ENCODE assay signal across 9 cellular contexts in genomic region chr2:217790195-217790594, GRCh38.
DNase-seq lines count a peak whose midpoint lies in the region; ATAC-seq, FAIRE-seq and TF ChIP-seq lines count a peak whose summit lies in the region.
"Had no signal": no experiment of that assay in that cellular context is flagged by ENCODE, and none has a peak within 500 bp of the region (broad histone marks: within the 10 kb centered on the region; RNA-seq: fewer than 3 reads in every experiment).

No MANE protein-coding gene starts in this region.

- no peak for TF ChIP-seq CTCF in D721Med (IDR thresholded peaks at IDR 0.05; ENCODE audit: insufficient read depth, missing control alignments)

- no peaks in the 10 kb centered on the region for H3K27me3 ChIP-seq in effector memory CD4-positive, alpha-beta T cell (replicated peaks; ENCODE audit: control insufficient read depth, insufficient read depth, low read length, poor library complexity, severe bottlenecking)

- peaks cover 30% of the 10 kb centered on the region for H3K4me1 Mint-ChIP-seq in stimulated activated memory B cell treated with anti-CD40 and anti-IgM and Interleukin-4, amounts not matched to agents 10 μg/mL and 1 μg/mL and 100 μg/mL, for 72 hours

- no peak overlapping the region for H3K27ac ChIP-seq in effector memory CD4-positive, alpha-beta T cell (ENCODE audit: insufficient read depth, low read length, poor library complexity, severe bottlenecking)
- H3K27ac ChIP-seq: cardiac muscle cell had no signal

- ATAC-seq in GM21529 (IDR thresholded peaks at IDR 0.05; ENCODE audit: unreplicated experiment), result peak; percentile 61
- peak; percentile 62 for ATAC-seq in stimulated activated memory B cell treated with anti-CD40 and anti-IgM and Interleukin-4, amounts not matched to agents 10 μg/mL and 1 μg/mL and 100 μg/mL, for 72 hours

- H3K9me3 ChIP-seq in effector memory CD4-positive, alpha-beta T cell (ENCODE audit: control insufficient read depth, low read length), result no peaks in the 10 kb centered on the region

- no peaks in the 10 kb centered on the region for H3K27me3 Mint-ChIP-seq in stimulated activated memory B cell treated with anti-CD40 and anti-IgM and Interleukin-4, amounts not matched to agents 10 μg/mL and 1 μg/mL and 100 μg/mL, for 72 hours

- H3K36me3 Mint-ChIP-seq in stimulated activated memory B cell treated with anti-CD40 and anti-IgM and Interleukin-4, amounts not matched to agents 10 μg/mL and 1 μg/mL and 100 μg/mL, for 72 hours, result no peaks in the 10 kb centered on the region

- H3K4me3 Mint-ChIP-seq in stimulated activated memory B cell treated with anti-CD40 and anti-IgM and Interleukin-4, amounts not matched to agents 10 μg/mL and 1 μg/mL and 100 μg/mL, for 72 hours, result peak overlapping the region; percentile 77

- H3K4me1 ChIP-seq in effector memory CD4-positive, alpha-beta T cell (ENCODE audit: control insufficient read depth, insufficient read depth, low read length, poor library complexity, severe bottlenecking), result peaks cover 2% of the 10 kb centered on the region

- peak overlapping the region; percentile 2 for H3K27ac Mint-ChIP-seq in stimulated activated memory B cell treated with anti-CD40 and anti-IgM and Interleukin-4, amounts not matched to agents 10 μg/mL and 1 μg/mL and 100 μg/mL, for 72 hours

- no peak for FAIRE-seq in D721Med (lab: Jason Lieb, UNC)

- H3K4me3 ChIP-seq in effector memory CD4-positive, alpha-beta T cell (ENCODE audit: insufficient read depth, low read depth, low read length, poor library complexity, severe bottlenecking), result peak overlapping the region; percentile 58
- H3K4me3 ChIP-seq: cardiac muscle cell had no signal

- H3K36me3 ChIP-seq in effector memory CD4-positive, alpha-beta T cell (ENCODE audit: control insufficient read depth, insufficient read depth, low read length), result no peaks in the 10 kb centered on the region
- H3K36me3 ChIP-seq: cardiac muscle cell had no signal

- H3K9me3 Mint-ChIP-seq in stimulated activated memory B cell treated with anti-CD40 and anti-IgM and Interleukin-4, amounts not matched to agents 10 μg/mL and 1 μg/mL and 100 μg/mL, for 72 hours, result no peaks in the 10 kb centered on the region

- DNase-seq in NOMO-1 (lab: John Stamatoyannopoulos, UW; ENCODE audit: unreplicated experiment in 2 of 2) (peak; percentile 51 to 80), D721Med (ENCODE audit: insufficient read length, low spot score) (no peak), NCI-H2029 treated with DMSO at 0.1 percent for 48 hours (lab: John Stamatoyannopoulos, UW) (no peak), NCI-H187 treated with DMSO at 0.1 percent for 48 hours (lab: John Stamatoyannopoulos, UW) (no peak), NCI-H1417 treated with DMSO at 0.1 percent for 48 hours (lab: John Stamatoyannopoulos, UW) (no peak)
- peak in 1 of 3 donors; percentile 11 for DNase-seq in effector memory CD4-positive, alpha-beta T cell

Comparison
In these comparisons a context has a peak if more than half of its experiments do, and no peak if none do; other contexts are left out.
1. DNase-seq: peak in NOMO-1 (2 of 2); none in D721Med (single experiment), NCI-H2029 treated with DMSO at 0.1 percent for 48 hours (single experiment), NCI-H187 treated with DMSO at 0.1 percent for 48 hours (single experiment) and NCI-H1417 treated with DMSO at 0.1 percent for 48 hours (single experiment).